ENCODE assay signal across 10 cellular contexts in the genomic region with DNA sequence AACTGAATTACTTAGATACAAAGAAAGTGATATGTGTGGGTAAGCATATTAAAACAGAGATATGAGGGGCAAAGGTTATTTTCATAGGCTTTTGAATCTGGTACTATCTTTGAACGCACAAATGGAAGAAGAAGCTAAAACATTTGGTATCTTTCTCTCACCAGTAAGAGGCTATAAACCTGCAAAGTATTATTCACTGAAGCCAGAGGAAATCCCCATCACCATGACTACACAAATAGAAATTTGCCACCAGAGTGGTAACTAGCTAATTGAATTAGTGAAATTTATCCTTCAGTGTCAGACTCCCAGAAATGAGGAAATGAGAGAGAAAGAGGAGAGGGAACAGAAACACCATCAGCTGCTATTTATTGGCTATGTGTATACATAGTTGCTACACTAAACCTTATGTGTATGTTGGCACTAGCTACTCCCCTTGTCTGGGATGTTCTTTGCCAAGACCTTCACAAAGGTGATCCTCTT.
DNase-seq lines count a peak whose midpoint lies in the region; ATAC-seq and TF ChIP-seq lines count a peak whose summit lies in the region.
"Had no signal": no experiment of that assay in that cellular context is flagged by ENCODE, and none has a peak within 500 bp of the region (broad histone marks: within the 10 kb centered on the region; RNA-seq: fewer than 3 reads in every experiment).

No MANE protein-coding gene starts in this region.

- H3K79me2 ChIP-seq in DOHH2 (ENCODE audit: control insufficient read depth, low read length) = no peaks in the 10 kb centered on the region

- TF ChIP-seq POLR2A in erythroblast (IDR thresholded peaks at IDR 0.05; ENCODE audit: low read length) (no peak), heart left ventricle (IDR thresholded peaks at IDR 0.05) (no peak)

- no peaks in the 10 kb centered on the region for H4K20me1 ChIP-seq in DOHH2 (ENCODE audit: control insufficient read depth, insufficient read depth, low read depth, low read length)

- H3F3A ChIP-seq in DOHH2 (ENCODE audit: control insufficient read depth, insufficient read depth) = no peaks in the 10 kb centered on the region

- H3K36me3 ChIP-seq in DOHH2 (ENCODE audit: control insufficient read depth, low read length) (no peaks in the 10 kb centered on the region), heart left ventricle (no peaks in the 10 kb centered on the region)

- H3K9me2 ChIP-seq in DOHH2 (replicated peaks; ENCODE audit: control insufficient read depth, low read length) = no peaks in the 10 kb centered on the region

- H3K4me1 ChIP-seq in DOHH2 (ENCODE audit: control insufficient read depth, low read length) (peaks cover 23% of the 10 kb centered on the region), heart left ventricle (no peaks in the 10 kb centered on the region)

- H3K27ac ChIP-seq in DOHH2 (ENCODE audit: low read depth, low read length) (peak overlapping the region; percentile 37), heart left ventricle (no peak overlapping the region)

- DNase-seq in NOMO-1 treated with DMSO at 0.1 percent for 48 hours (lab: John Stamatoyannopoulos, UW; ENCODE audit: unreplicated experiment) = peak; percentile 71
- DNase-seq in erythroblast (lab: John Stamatoyannopoulos, UW) = no peak
- DNase-seq in activated naive CD4-positive, alpha-beta T cell treated with Interleukin-2 at 50 U/mL for 16 hours = no peak
- DNase-seq in heart left ventricle = no peak
- DNase-seq in NCI-H510A treated with DMSO at 0.1 percent for 48 hours (lab: John Stamatoyannopoulos, UW) = no peak
- DNase-seq: cortex of kidney, NCI-H1105 treated with DMSO at 0.1 percent for 48 hours had no signal

- H3K27me3 ChIP-seq in DOHH2 (ENCODE audit: control insufficient read depth, low read length) (no peaks in the 10 kb centered on the region), heart left ventricle (no peaks in the 10 kb centered on the region)

- 55 to 84% (median 70%) methylated on average over 1 of the region's 1 CpG for WGBS in heart left ventricle, 4 donors

- peak overlapping the region; percentile 36 for H3K4me3 ChIP-seq in DOHH2 (ENCODE audit: low read length)
- no peak overlapping the region for H3K4me3 ChIP-seq in heart left ventricle

- ATAC-seq in GM19397 (IDR thresholded peaks at IDR 0.05; ENCODE audit: unreplicated experiment) (peak; percentile 97), HG02981 (IDR thresholded peaks at IDR 0.05; ENCODE audit: unreplicated experiment) (peak; percentile 92), heart left ventricle (no peak)

- TF ChIP-seq CTCF in DOHH2 (IDR thresholded peaks at IDR 0.05; ENCODE audit: low read depth, low read length, poor library complexity, severe bottlenecking) (no peak), heart left ventricle (IDR thresholded peaks at IDR 0.05) (no peak)

- H3K9me3 ChIP-seq in DOHH2 (ENCODE audit: control insufficient read depth, insufficient read depth, low read length) (no peaks in the 10 kb centered on the region), heart left ventricle (peaks cover 0 to 8% (median 0%) of the 10 kb centered on the region in 12 donors)

- intact Hi-C loops in heart left ventricle (cut with DNase I) = no loop called here

- peak overlapping the region; percentile 57 for H3K4me2 ChIP-seq in DOHH2 (ENCODE audit: low read length)

Comparison
In these comparisons a context has a peak if more than half of its experiments do, and no peak if none do; other contexts are left out.
1. ATAC-seq: peak in GM19397 (single experiment) and HG02981 (single experiment); none in heart left ventricle (0 of 4).